10 cellular contexts compared by ENCODE assay signal in the genomic region with DNA sequence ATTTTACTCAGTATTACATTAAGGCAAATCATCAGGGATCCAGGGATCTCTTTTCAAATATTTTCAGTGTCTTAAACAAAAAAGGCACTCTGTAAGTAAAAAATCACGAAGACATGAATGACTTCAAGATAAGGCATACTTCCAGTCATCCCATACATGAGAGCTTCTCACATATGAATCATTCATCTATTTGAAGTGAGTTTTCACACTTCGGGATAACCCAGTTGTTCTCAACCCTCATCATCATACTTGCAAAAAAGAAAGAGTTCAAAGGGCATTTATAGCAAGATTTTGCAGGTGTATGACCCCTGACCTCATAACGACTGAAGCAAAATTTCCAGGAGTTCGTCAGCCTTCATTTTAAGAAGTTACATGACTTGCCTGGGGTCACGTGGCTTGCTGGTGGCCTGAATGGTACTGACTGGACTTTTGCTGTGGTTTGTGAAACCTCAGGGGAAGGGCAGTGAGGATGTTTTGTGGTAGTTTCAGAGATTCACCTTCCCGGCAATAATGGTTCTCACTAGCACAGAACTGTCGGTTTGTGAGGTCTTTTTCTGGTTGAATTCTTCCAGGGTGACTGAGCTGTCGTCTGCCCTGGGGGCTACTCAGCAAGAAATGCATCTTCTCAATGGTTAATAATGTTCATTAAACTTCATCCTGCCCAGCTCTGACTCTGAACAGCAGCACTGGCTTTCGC.
DNase-seq lines count a peak whose midpoint lies in the region; ATAC-seq and TF ChIP-seq lines count a peak whose summit lies in the region.
"Had no signal": no experiment of that assay in that cellular context is flagged by ENCODE, and none has a peak within 500 bp of the region (broad histone marks: within the 10 kb centered on the region; RNA-seq: fewer than 3 reads in every experiment).

No MANE protein-coding gene starts in this region.

- no peaks in the 10 kb centered on the region for H4K20me1 ChIP-seq in HCT116 (ENCODE audit: insufficient read depth)

- H3K9me2 ChIP-seq in HCT116 (ENCODE audit: insufficient read depth) = no peaks in the 10 kb centered on the region

- no peak overlapping the region for H3K23ac ChIP-seq in trophoblast cell (ENCODE audit: low read length)

- no peak overlapping the region for H3K14ac ChIP-seq in trophoblast cell (ENCODE audit: low read length)

- no peak overlapping the region for H2AK5ac ChIP-seq in trophoblast cell (ENCODE audit: low read length)

- H4K12ac ChIP-seq in trophoblast cell (ENCODE audit: low read depth, low read length) = no peak overlapping the region

- H4K91ac ChIP-seq in trophoblast cell (ENCODE audit: low read depth, low read length) = no peak overlapping the region

- H3K4ac ChIP-seq in trophoblast cell (ENCODE audit: low read depth, low read length) = no peak overlapping the region

- peak; percentile 43 for ATAC-seq in HCT116
- peak; percentile 44 for ATAC-seq in HG03565 (IDR thresholded peaks at IDR 0.05; ENCODE audit: unreplicated experiment)

- H3K36me3 ChIP-seq in HCT116 (ENCODE audit: control insufficient read depth in 1 of 2, insufficient read depth in 2 of 2, low read length in 2 of 2) (no peaks in the 10 kb centered on the region), trophoblast cell (ENCODE audit: control insufficient read depth in 1 of 2, insufficient read depth in 2 of 2, low read length in 2 of 2) (no peaks in the 10 kb centered on the region)

- no peak overlapping the region for H4K8ac ChIP-seq in trophoblast cell (ENCODE audit: low read depth, low read length)

- no peak overlapping the region for H3K18ac ChIP-seq in trophoblast cell (ENCODE audit: low read length)

- peaks cover 5% of the 10 kb centered on the region for H3K4me1 Mint-ChIP-seq in activated T-helper 2 cell treated with anti-CD3 and anti-CD28 coated beads, Interferon-gamma antibody, Interleukin-2, Interleukin-4, amounts not matched to agents 10 μg/mL and 5 μg/mL and 100 μg/mL, durations not matched to agents 14 hours and 24 hours and 36 hours (ENCODE audit: low read depth)

- H3K27ac Mint-ChIP-seq in activated T-helper 2 cell treated with anti-CD3 and anti-CD28 coated beads, Interferon-gamma antibody, Interleukin-2, Interleukin-4, amounts not matched to agents 10 μg/mL and 5 μg/mL and 100 μg/mL, durations not matched to agents 14 hours and 24 hours and 36 hours = no peak overlapping the region

- WGBS in trophoblast cell (ENCODE audit: extremely low coverage, insufficient coverage, insufficient read length) = no CpG with 5 or more reads among the region's 9 CpGs

- H3K27me3 ChIP-seq in HCT116 (ENCODE audit: insufficient read depth, low read length) (no peaks in the 10 kb centered on the region), trophoblast cell (ENCODE audit: insufficient read depth, low read length) (no peaks in the 10 kb centered on the region)

- TF ChIP-seq RAD21 in HCT116 (IDR thresholded peaks at IDR 0.05; ENCODE audit: low read depth) = no peak

- no peak overlapping the region for H3K9ac ChIP-seq in HCT116 (ENCODE audit: low read length)
- no peak overlapping the region for H3K9ac ChIP-seq in trophoblast cell (ENCODE audit: low read length)

- no peaks in the 10 kb centered on the region for H3K9me3 Mint-ChIP-seq in activated T-helper 2 cell treated with anti-CD3 and anti-CD28 coated beads, Interferon-gamma antibody, Interleukin-2, Interleukin-4, amounts not matched to agents 10 μg/mL and 5 μg/mL and 100 μg/mL, durations not matched to agents 14 hours and 24 hours and 36 hours

- H3K9me3 ChIP-seq in HCT116 (ENCODE audit: control insufficient read depth in 1 of 2, insufficient read depth in 1 of 2, low read depth in 1 of 2, low read length in 2 of 2) = no peaks in the 10 kb centered on the region
- H3K9me3 ChIP-seq in trophoblast cell (ENCODE audit: insufficient read depth, low read depth, low read length) = no peaks in the 10 kb centered on the region

- no peak overlapping the region for H2BK12ac ChIP-seq in trophoblast cell (ENCODE audit: low read length)

- H3K4me2 ChIP-seq in HCT116 (ENCODE audit: low read length) (peak overlapping the region; percentile 34), trophoblast cell (ENCODE audit: low read length) (peak overlapping the region; percentile 34)

- BruUV-seq in HCT116 (replicated peaks; lab: Mats Ljungman, UMichigan) = no TSS peak

- H2AFZ ChIP-seq in HCT116 (ENCODE audit: low read depth, low read length, poor library complexity, severe bottlenecking) (peak overlapping the region; percentile 91), trophoblast cell (ENCODE audit: insufficient read depth, low read length, poor library complexity) (no peak overlapping the region)

- H3K36me3 Mint-ChIP-seq in activated T-helper 2 cell treated with anti-CD3 and anti-CD28 coated beads, Interferon-gamma antibody, Interleukin-2, Interleukin-4, amounts not matched to agents 10 μg/mL and 5 μg/mL and 100 μg/mL, durations not matched to agents 14 hours and 24 hours and 36 hours (ENCODE audit: low read depth) = no peaks in the 10 kb centered on the region

- POLR2A ChIA-PET in HCT116 (lab: Charles Lee) = no interaction called here

- DNase-seq in NCI-H82 (lab: John Stamatoyannopoulos, UW) = peak; percentile 22
- DNase-seq in NCI-H82 treated with DMSO at 0.1 percent for 48 hours (lab: John Stamatoyannopoulos, UW; ENCODE audit: unreplicated experiment) = no peak
- no peak for DNase-seq in HCT116 (ENCODE audit: low read depth, low spot score)
- DNase-seq in trophoblast cell = peak in 1 of 2 donors; percentile 2
- DNase-seq in DMS53 treated with DMSO at 0.1 percent for 48 hours (lab: John Stamatoyannopoulos, UW; ENCODE audit: unreplicated experiment) = no peak
- DNase-seq in NCI-H2029 (lab: John Stamatoyannopoulos, UW) = no peak
- DNase-seq in activated T-helper 2 cell treated with anti-CD3 and anti-CD28 coated beads, Interferon-gamma antibody, Interleukin-2, Interleukin-4, amounts not matched to agents 10 μg/mL and 5 μg/mL and 100 μg/mL, durations not matched to agents 14 hours and 24 hours and 36 hours (ENCODE audit: low spot score) = no peak
- DNase-seq: NCI-H446 treated with DMSO at 0.1 percent for 48 hours had no signal

- intact Hi-C loops in HCT116 (cut with micrococcal nuclease) = loop anchor here (1.0 to 10.0 kb wide), 5 partner anchors 238 to 586 kb away; a partner anchor contains a TSS
- intact Hi-C loops in activated T-helper 2 cell treated with anti-CD3 and anti-CD28 coated beads, Interferon-gamma antibody, Interleukin-2, Interleukin-4, amounts not matched to agents 10 μg/mL and 5 μg/mL and 100 μg/mL, durations not matched to agents 14 hours and 24 hours and 36 hours (cut with micrococcal nuclease) = loop anchor here (1.0 to 10.0 kb wide), 3 partner anchors 113 to 586 kb away; a partner anchor contains a TSS

- TF ChIP-seq CTCF in HCT116 (IDR thresholded peaks at IDR 0.05 in 2 of 3, conservative IDR thresholded peaks at IDR 0.05 in 1 of 3; ENCODE audit: borderline replicate concordance in 1 of 3, insufficient read depth in 1 of 3, low read depth in 2 of 3, low read length in 2 of 3) = no peak

- no peak overlapping the region for H3K27ac ChIP-seq in HCT116 (ENCODE audit: low read depth, low read length)
- no peak overlapping the region for H3K27ac ChIP-seq in trophoblast cell (ENCODE audit: low read depth, low read length)

- H3K79me1 ChIP-seq in trophoblast cell (ENCODE audit: low read length) = no peaks in the 10 kb centered on the region

- H3K4me3 Mint-ChIP-seq in activated T-helper 2 cell treated with anti-CD3 and anti-CD28 coated beads, Interferon-gamma antibody, Interleukin-2, Interleukin-4, amounts not matched to agents 10 μg/mL and 5 μg/mL and 100 μg/mL, durations not matched to agents 14 hours and 24 hours and 36 hours (ENCODE audit: low read depth) = no peak overlapping the region

- H3K4me1 ChIP-seq in HCT116 (ENCODE audit: control insufficient read depth in 1 of 2, insufficient read depth in 2 of 2, low read length in 2 of 2) = peaks cover 0 to 7% of the 10 kb centered on the region in 2 experiments; a peak in 1 of 4 replicates
- H3K4me1 ChIP-seq in trophoblast cell (ENCODE audit: control insufficient read depth in 1 of 2, insufficient read depth in 2 of 2, low read length in 2 of 2) = no peaks in the 10 kb centered on the region

- CTCF ChIA-PET in HCT116 (lab: Charles Lee) = interaction anchor here (0.7 to 4.2 kb wide), 6 partner anchors 10 to 240 kb away, joined by 3 to 38 read pairs (median 4); no protein-coding TSS in a partner anchor

- RAD21 ChIA-PET in HCT116 (lab: Charles Lee; ENCODE audit: low non-redundant PET in 1 of 2, low total read pairs in 2 of 2, uncharacterized antibody in 2 of 2, unreplicated experiment in 2 of 2) = interaction anchor here in 1 of 2 experiments (1.4 kb wide), 1 partner anchor 238 kb away, joined by 7 read pairs; no protein-coding TSS in a partner anchor

- H3K27me3 Mint-ChIP-seq in activated T-helper 2 cell treated with anti-CD3 and anti-CD28 coated beads, Interferon-gamma antibody, Interleukin-2, Interleukin-4, amounts not matched to agents 10 μg/mL and 5 μg/mL and 100 μg/mL, durations not matched to agents 14 hours and 24 hours and 36 hours (ENCODE audit: low read depth) = peaks cover 12% of the 10 kb centered on the region

- no peak overlapping the region for H2BK120ac ChIP-seq in trophoblast cell (ENCODE audit: insufficient read depth, low read length, poor library complexity)

- H3K4me3 ChIP-seq in HCT116 (replicated peaks in 1 of 2; ENCODE audit: low read depth in 1 of 2, low read length in 2 of 2) = no peak overlapping the region; a peak in 1 of 4 replicates
- no peak overlapping the region for H3K4me3 ChIP-seq in trophoblast cell (ENCODE audit: low read depth, low read length)
- H3K4me3 ChIP-seq: lung had no signal

- TF ChIP-seq POLR2A in HCT116 (IDR thresholded peaks at IDR 0.05; ENCODE audit: borderline replicate concordance, extremely low read depth, insufficient read depth, insufficient read length) = no peak

- H3K79me2 ChIP-seq in HCT116 (ENCODE audit: insufficient read depth, low read length) = no peaks in the 10 kb centered on the region
- no peaks in the 10 kb centered on the region for H3K79me2 ChIP-seq in trophoblast cell (ENCODE audit: control insufficient read depth, insufficient read depth, low read length, poor library complexity)

- H2BK5ac ChIP-seq in trophoblast cell (ENCODE audit: low read depth, low read length, poor library complexity) = no peak overlapping the region

TF ChIP-seq in HCT116, 20 proteins besides CTCF, POLR2A, EP300 and RAD21:
- no peak for TF ChIP-seq CBX3 (IDR thresholded peaks at IDR 0.05; ENCODE audit: low read depth)
- TF ChIP-seq, protein P1, sequence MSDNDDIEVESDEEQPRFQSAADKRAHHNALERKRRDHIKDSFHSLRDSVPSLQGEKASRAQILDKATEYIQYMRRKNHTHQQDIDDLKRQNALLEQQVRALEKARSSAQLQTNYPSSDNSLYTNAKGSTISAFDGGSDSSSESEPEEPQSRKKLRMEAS (IDR thresholded peaks at IDR 0.05) = peak; percentile 16; the same call in 1 of the 2 replicates
TF ChIP-seq in HCT116: peak in this region for 1.
